8 cellular contexts compared by ENCODE assay signal in the genomic region with DNA sequence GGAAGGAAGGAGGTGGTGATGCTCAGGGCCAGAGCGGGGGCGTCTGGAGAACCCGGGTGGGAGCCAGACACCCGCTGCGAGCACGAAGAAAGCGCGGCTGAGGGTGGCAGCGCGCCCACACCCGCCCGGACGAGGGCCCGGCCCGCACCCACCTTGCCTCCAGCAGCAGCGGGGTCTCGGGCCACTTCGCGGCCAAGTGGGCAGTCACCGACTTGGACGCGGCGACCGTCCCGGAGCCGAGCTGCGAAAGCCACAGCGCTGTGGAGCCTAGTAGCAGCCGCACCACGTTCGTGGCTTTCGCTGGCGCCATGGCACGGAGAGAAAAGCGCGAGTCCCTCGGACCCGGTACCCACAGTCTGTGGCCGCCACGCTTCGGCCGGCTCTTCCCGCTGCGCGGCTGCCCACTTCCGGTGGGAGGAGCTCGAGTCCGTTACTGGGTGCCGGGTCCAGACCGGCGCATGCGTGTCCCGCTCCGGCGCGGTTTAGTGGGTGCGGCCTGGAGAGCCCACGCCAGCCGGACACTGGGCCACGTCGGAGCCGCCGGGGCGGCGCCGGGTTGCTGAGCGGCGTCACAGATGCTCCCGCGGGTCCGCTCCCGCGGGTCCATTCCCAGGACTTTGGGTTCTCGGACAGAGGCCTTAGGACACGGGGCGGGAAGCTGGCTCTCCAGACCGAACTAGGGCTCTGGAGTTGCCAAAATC. TPM values are rescaled to one million over a fixed set of nuclear protein-coding genes. Genes with fewer than 3 reads are reported as not detected.
DNase-seq lines count a peak whose midpoint lies in the region; ATAC-seq lines count a peak whose summit lies in the region.

Gene UGGT2, minus strand, starts transcription at position 399 of the 701 bp plus-strand sequence. Its CDS starts 89 bp downstream, at position 310.

- H3K4me1 ChIP-seq in adipocyte (ENCODE audit: control insufficient read depth, insufficient read depth, low read length): peaks cover 6% of the 10 kb centered on the region

- peak within 1 kb of the TSS; percentile 96 for H3K4me3 ChIP-seq in adipocyte (ENCODE audit: low read length)

- no peaks in the 10 kb centered on the region for H3K27me3 ChIP-seq in adipocyte (replicated peaks; ENCODE audit: control insufficient read depth, insufficient read depth, low read length)

- H3K9me3 ChIP-seq in adipocyte (ENCODE audit: control insufficient read depth, low read length): no peaks in the 10 kb centered on the region

- intact Hi-C loops in Right ventricle myocardium superior (cut with DNase I): no loop called here

- DNase-seq in DMS53 treated with DMSO at 0.1 percent for 48 hours (lab: John Stamatoyannopoulos, UW; ENCODE audit: unreplicated experiment): peak; percentile 58
- DNase-seq in NCI-H524 treated with DMSO at 0.1 percent for 48 hours (lab: John Stamatoyannopoulos, UW): peak; percentile 19
- peak; percentile 98 for DNase-seq in adipocyte (ENCODE audit: low read depth)
- peak; percentile 98 for DNase-seq in Right ventricle myocardium superior
- peak; percentile 30 to 95 (median 80) for DNase-seq in nucleus accumbens (lab: John Stamatoyannopoulos, UW)
- DNase-seq in GDM1 (lab: John Stamatoyannopoulos, UW): no peak

- no peaks in the 10 kb centered on the region for H3K36me3 ChIP-seq in adipocyte (ENCODE audit: control insufficient read depth, insufficient read depth, low read length, severe bottlenecking)

- H3K9ac ChIP-seq in adipocyte (ENCODE audit: low read length): peak within 1 kb of the TSS; percentile 93

- ATAC-seq in GM19438 (IDR thresholded peaks at IDR 0.05; ENCODE audit: low read depth, unreplicated experiment): peak; percentile 97
- peak; percentile 95 for ATAC-seq in HG03457 (IDR thresholded peaks at IDR 0.05; ENCODE audit: unreplicated experiment)
- ATAC-seq in Right ventricle myocardium superior (ENCODE audit: poor library complexity): peak; percentile 100

RNA-seq across cellular contexts. Expression of gene UGGT2, which starts in this region (rescaled TPM):
- total RNA-seq in Right ventricle myocardium superior: 8.6 TPM
